ENCODE assay signal across 8 cellular contexts in genomic region chr1:9181990-9182783, GRCh38. TPM values are rescaled to one million over a fixed set of nuclear protein-coding genes. Genes with fewer than 3 reads are reported as not detected.
DNase-seq lines count a peak whose midpoint lies in the region; ATAC-seq and TF ChIP-seq lines count a peak whose summit lies in the region.

No MANE protein-coding gene starts in this region.

- peaks cover 13% of the 10 kb centered on the region for H3K4me1 ChIP-seq in CD4-positive, alpha-beta memory T cell (ENCODE audit: insufficient read depth, low read length)
- H3K4me1 ChIP-seq in endocrine pancreas (ENCODE audit: control insufficient read depth, insufficient read depth, low read length) (no peaks in the 10 kb centered on the region), mononuclear cell (ENCODE audit: insufficient read depth, low read length) (peaks cover 28% of the 10 kb centered on the region), aorta (ENCODE audit: control insufficient read depth in 1 of 2, insufficient read depth in 2 of 2, low read length in 2 of 2) (no peaks in the 10 kb centered on the region)

- H3K27ac ChIP-seq in CD4-positive, alpha-beta memory T cell (ENCODE audit: low read depth, low read length): no peak overlapping the region
- H3K27ac ChIP-seq in RWPE1 (peak overlapping the region; percentile 71), aorta (ENCODE audit: low read depth in 1 of 2, low read length in 2 of 2) (peak overlapping the region in 1 of 2 donors; percentile 69)

- H3K4me3 ChIP-seq in CD4-positive, alpha-beta memory T cell (ENCODE audit: low read length in 2 of 2): peak overlapping the region in 1 of 2 donors; percentile 47
- H3K4me3 ChIP-seq in endocrine pancreas (ENCODE audit: control insufficient read depth, insufficient read depth, low read length): peak overlapping the region; percentile 65
- H3K4me3 ChIP-seq in mononuclear cell (ENCODE audit: low read length): peak overlapping the region; percentile 12
- peak overlapping the region; percentile 70 to 96 for H3K4me3 ChIP-seq in aorta (ENCODE audit: low read length in 2 of 2)

- ATAC-seq in GM19452 (IDR thresholded peaks at IDR 0.05; ENCODE audit: unreplicated experiment): peak; percentile 40
- peak; percentile 71 for ATAC-seq in aorta (ENCODE audit: low FRiP score)
- ATAC-seq in GM21447 (IDR thresholded peaks at IDR 0.05; ENCODE audit: unreplicated experiment): no peak

- DNase-seq in CD4-positive, alpha-beta memory T cell: no peak
- DNase-seq in RWPE1 (ENCODE audit: low spot score) (peak; percentile 62), aorta (peak; percentile 70 to 82)
- no peak for DNase-seq in stimulated activated CD4-positive, alpha-beta T cell treated with anti-CD3 and anti-CD28 coated beads, Interleukin-4, amount 100 ng/mL, for 24 hours

- H3K27me3 Mint-ChIP-seq in CD4-positive, alpha-beta memory T cell: peaks cover 11 to 12% of the 10 kb centered on the region in 2 donors

- H3K27ac Mint-ChIP-seq in CD4-positive, alpha-beta memory T cell: no peak overlapping the region

- H3K4me1 Mint-ChIP-seq in CD4-positive, alpha-beta memory T cell: peaks cover 3 to 9% (median 8%) of the 10 kb centered on the region in 4 donors

- CTCF ChIA-PET in CD4-positive, alpha-beta memory T cell (lab: Charles Lee; ENCODE audit: partially characterized antibody): interaction anchor here (1.0 kb wide), 1 partner anchor 15 kb away, joined by 3 read pairs; no protein-coding TSS in a partner anchor
- CTCF ChIA-PET in RWPE1 (lab: Yijun Ruan, JAX): interaction anchor here (0.7 to 1.7 kb wide), 6 partner anchors 15 to 384 kb away, joined by 3 to 6 read pairs (median 3); partner anchors contain the start of gene H6PD

- H3K36me3 ChIP-seq in CD4-positive, alpha-beta memory T cell (ENCODE audit: insufficient read depth, low read length): no peaks in the 10 kb centered on the region
- H3K36me3 ChIP-seq in endocrine pancreas (ENCODE audit: control insufficient read depth, insufficient read depth, low read length) (no peaks in the 10 kb centered on the region), aorta (ENCODE audit: control insufficient read depth in 1 of 2, insufficient read depth in 2 of 2, low read length in 1 of 2) (no peaks in the 10 kb centered on the region)

- intact Hi-C loops in CD4-positive, alpha-beta memory T cell (cut with micrococcal nuclease): no loop called here
- intact Hi-C loops in aorta (cut with DNase I): no loop called here

- no peaks in the 10 kb centered on the region for H3K36me3 Mint-ChIP-seq in CD4-positive, alpha-beta memory T cell

- peak overlapping the region; percentile 73 to 86 (median 82) for H3K4me3 Mint-ChIP-seq in CD4-positive, alpha-beta memory T cell

- no peaks in the 10 kb centered on the region for H3K9me3 ChIP-seq in CD4-positive, alpha-beta memory T cell (ENCODE audit: control insufficient read depth in 1 of 2, low read length in 2 of 2)
- H3K9me3 ChIP-seq in endocrine pancreas (ENCODE audit: control insufficient read depth, low read length) (no peaks in the 10 kb centered on the region), mononuclear cell (ENCODE audit: low read depth, low read length) (no peaks in the 10 kb centered on the region), aorta (ENCODE audit: control insufficient read depth, low read length) (no peaks in the 10 kb centered on the region)

- H3K27me3 ChIP-seq in CD4-positive, alpha-beta memory T cell (ENCODE audit: insufficient read depth, low read length): peaks cover 17% of the 10 kb centered on the region
- H3K27me3 ChIP-seq in endocrine pancreas (ENCODE audit: control insufficient read depth, insufficient read depth, low read length): no peaks in the 10 kb centered on the region
- H3K27me3 ChIP-seq in mononuclear cell (ENCODE audit: insufficient read depth, low read length): peaks cover 17% of the 10 kb centered on the region
- no peaks in the 10 kb centered on the region for H3K27me3 ChIP-seq in aorta (ENCODE audit: control insufficient read depth in 1 of 2, insufficient read depth in 2 of 2, low read length in 1 of 2)

- TF ChIP-seq CTCF in RWPE1 (conservative IDR thresholded peaks at IDR 0.05; ENCODE audit: low read depth): no peak

- H3K9me3 Mint-ChIP-seq in CD4-positive, alpha-beta memory T cell: no peaks in the 10 kb centered on the region

- peak overlapping the region; percentile 41 for H3K9ac ChIP-seq in endocrine pancreas (ENCODE audit: control insufficient read depth, insufficient read depth, low read length)

- POLR2A ChIA-PET in CD4-positive, alpha-beta memory T cell (lab: Charles Lee; ENCODE audit: partially characterized antibody): no interaction called here
- POLR2A ChIA-PET in RWPE1 (lab: Yijun Ruan, JAX; ENCODE audit: low non-redundant PET): no interaction called here

- 2% methylated on average over 68 to 83 of the region's 83 CpGs for whole genome bisulfite sequencing in aorta, 2 donors

RNA-seq across cellular contexts. Expression of gene H6PD, which starts 52.4 kb away (rescaled TPM):
- 10 to 100 TPM; 17.3 to 18.8 TPM for total RNA-seq in CD4-positive, alpha-beta memory T cell
- polyA plus RNA-seq in CD4-positive, alpha-beta memory T cell: 10 to 100 TPM in 1 of 2 donors, 1 to 10 TPM in 1; 5.5 to 14.0 TPM
- total RNA-seq in mononuclear cell (10.5 TPM), aorta (10 to 100 TPM; 62.6 to 65.4 TPM)
- 10 to 100 TPM in 1 of 2 donors, 1 to 10 TPM in 1; 4.8 to 17.9 TPM for polyA plus RNA-seq in aorta

RNA-seq across cellular contexts. Expression of gene GPR157, which starts 53.3 kb away (rescaled TPM):
- 10 to 100 TPM in 1 of 2 experiments, 1 to 10 TPM in 1; 7.7 to 10.9 TPM for total RNA-seq in CD4-positive, alpha-beta memory T cell
- 1 to 10 TPM; 1.6 to 1.9 TPM for polyA plus RNA-seq in CD4-positive, alpha-beta memory T cell
- 2.0 TPM for total RNA-seq in mononuclear cell
- 1 to 10 TPM; 7.1 to 7.9 TPM for total RNA-seq in aorta
- 1 to 10 TPM; 1.1 to 2.4 TPM for polyA plus RNA-seq in aorta

Comparison
In these comparisons a context has a peak if more than half of its experiments do, and no peak if none do; other contexts are left out.
1. DNase-seq: peak in RWPE1 (single experiment) and aorta (2 of 2); none in CD4-positive, alpha-beta memory T cell (0 of 5) and stimulated activated CD4-positive, alpha-beta T cell treated with anti-CD3 and anti-CD28 coated beads, Interleukin-4, amount 100 ng/mL, for 24 hours (single experiment).